8 cellular contexts compared by ENCODE assay signal in genomic region chr3:31610700-31611275, GRCh38.
DNase-seq lines count a peak whose midpoint lies in the region; ATAC-seq and TF ChIP-seq lines count a peak whose summit lies in the region.

No MANE protein-coding gene starts in this region.

- BruUV-seq in Caco-2 (replicated peaks; lab: Mats Ljungman, UMichigan) = no TSS peak

- H3K4me1 Mint-ChIP-seq in Caco-2 (ENCODE audit: low read depth, unreplicated experiment) = peaks cover 21% of the 10 kb centered on the region
- peaks cover 24% of the 10 kb centered on the region for H3K4me1 Mint-ChIP-seq in chondrocyte (ENCODE audit: low read depth)
- peaks cover 33% of the 10 kb centered on the region for H3K4me1 Mint-ChIP-seq in activated T-helper 2 cell treated with anti-CD3 and anti-CD28 coated beads, Interferon-gamma antibody, Interleukin-2, Interleukin-4, amounts not matched to agents 10 μg/mL and 5 μg/mL and 100 μg/mL, durations not matched to agents 14 hours and 24 hours and 36 hours (ENCODE audit: low read depth)

- POLR2A ChIA-PET in Caco-2 (lab: Charles Lee) = no interaction called here

- H3K27me3 Mint-ChIP-seq in Caco-2 (ENCODE audit: insufficient read depth, unreplicated experiment) (no peaks in the 10 kb centered on the region), chondrocyte (ENCODE audit: low read depth) (no peaks in the 10 kb centered on the region)
- no peaks in the 10 kb centered on the region for H3K27me3 Mint-ChIP-seq in activated T-helper 2 cell treated with anti-CD3 and anti-CD28 coated beads, Interferon-gamma antibody, Interleukin-2, Interleukin-4, amounts not matched to agents 10 μg/mL and 5 μg/mL and 100 μg/mL, durations not matched to agents 14 hours and 24 hours and 36 hours (ENCODE audit: low read depth)

- H3K36me3 ChIP-seq in Caco-2 (ENCODE audit: control insufficient read depth, insufficient read depth, low read length) = peaks cover 2% of the 10 kb centered on the region; the same call in 1 of the 2 replicates

- H3K9me3 Mint-ChIP-seq in Caco-2 (ENCODE audit: unreplicated experiment) (no peaks in the 10 kb centered on the region), chondrocyte (ENCODE audit: low read depth) (peaks cover 3% of the 10 kb centered on the region)
- peaks cover 26% of the 10 kb centered on the region for H3K9me3 Mint-ChIP-seq in activated T-helper 2 cell treated with anti-CD3 and anti-CD28 coated beads, Interferon-gamma antibody, Interleukin-2, Interleukin-4, amounts not matched to agents 10 μg/mL and 5 μg/mL and 100 μg/mL, durations not matched to agents 14 hours and 24 hours and 36 hours

- DNase-seq in Caco-2 (peak in 1 of 2 experiments; percentile 23), chondrocyte (ENCODE audit: low spot score) (no peak), middle frontal gyrus (ENCODE audit: extremely low spot score, low spot score) (peak; percentile 12), SHP77 treated with DMSO at 0.1 percent for 48 hours (lab: John Stamatoyannopoulos, UW) (no peak)
- DNase-seq in effector CD8-positive, alpha-beta T cell (lab: John Stamatoyannopoulos, UW) = no peak
- DNase-seq in activated T-helper 2 cell treated with anti-CD3 and anti-CD28 coated beads, Interferon-gamma antibody, Interleukin-2, Interleukin-4, amounts not matched to agents 10 μg/mL and 5 μg/mL and 100 μg/mL, durations not matched to agents 14 hours and 24 hours and 36 hours (ENCODE audit: low spot score) = no peak

- H3K27ac Mint-ChIP-seq in Caco-2 (ENCODE audit: unreplicated experiment) (no peak overlapping the region), chondrocyte (ENCODE audit: unreplicated experiment) (no peak overlapping the region)
- no peak overlapping the region for H3K27ac Mint-ChIP-seq in activated T-helper 2 cell treated with anti-CD3 and anti-CD28 coated beads, Interferon-gamma antibody, Interleukin-2, Interleukin-4, amounts not matched to agents 10 μg/mL and 5 μg/mL and 100 μg/mL, durations not matched to agents 14 hours and 24 hours and 36 hours

- peaks cover 11% of the 10 kb centered on the region for H3K9me3 ChIP-seq in Caco-2

- no peak overlapping the region for H3K4me3 ChIP-seq in Caco-2 (ENCODE audit: low read depth, low read length)

- H3K4me3 Mint-ChIP-seq in Caco-2 (ENCODE audit: unreplicated experiment) (no peak overlapping the region), chondrocyte (ENCODE audit: unreplicated experiment) (no peak overlapping the region)
- H3K4me3 Mint-ChIP-seq in activated T-helper 2 cell treated with anti-CD3 and anti-CD28 coated beads, Interferon-gamma antibody, Interleukin-2, Interleukin-4, amounts not matched to agents 10 μg/mL and 5 μg/mL and 100 μg/mL, durations not matched to agents 14 hours and 24 hours and 36 hours (ENCODE audit: low read depth) = no peak overlapping the region

- CTCF ChIA-PET in Caco-2 (lab: Charles Lee) = interaction anchor here (0.5 to 1.0 kb wide), 2 partner anchors 79 to 261 kb away, joined by 3 read pairs; no protein-coding TSS in a partner anchor

- H3K36me3 Mint-ChIP-seq in Caco-2 (ENCODE audit: insufficient read depth, unreplicated experiment) = peaks cover 38% of the 10 kb centered on the region
- peaks cover 7% of the 10 kb centered on the region for H3K36me3 Mint-ChIP-seq in chondrocyte (ENCODE audit: low read depth)
- peaks cover 77% of the 10 kb centered on the region for H3K36me3 Mint-ChIP-seq in activated T-helper 2 cell treated with anti-CD3 and anti-CD28 coated beads, Interferon-gamma antibody, Interleukin-2, Interleukin-4, amounts not matched to agents 10 μg/mL and 5 μg/mL and 100 μg/mL, durations not matched to agents 14 hours and 24 hours and 36 hours (ENCODE audit: low read depth)

- intact Hi-C loops in Caco-2 (cut with micrococcal nuclease; ENCODE audit: unreplicated experiment) = loop anchor here (1.0 kb wide), 1 partner anchor 158 kb away; no protein-coding TSS in a partner anchor
- intact Hi-C loops in activated T-helper 2 cell treated with anti-CD3 and anti-CD28 coated beads, Interferon-gamma antibody, Interleukin-2, Interleukin-4, amounts not matched to agents 10 μg/mL and 5 μg/mL and 100 μg/mL, durations not matched to agents 14 hours and 24 hours and 36 hours (cut with micrococcal nuclease) = loop anchor here (5.0 to 10.0 kb wide), 2 partner anchors 147 to 534 kb away; no protein-coding TSS in a partner anchor

- no peak for ATAC-seq in GM18861 (IDR thresholded peaks at IDR 0.05; ENCODE audit: unreplicated experiment)

- TF ChIP-seq CTCF in Caco-2 (IDR thresholded peaks at IDR 0.05; ENCODE audit: insufficient read depth in 1 of 2, low read depth in 1 of 2, low read length in 1 of 2, severe bottlenecking in 1 of 2, unreplicated experiment in 1 of 2) = peak; percentile 28 to 44
- peak; percentile 84 for TF ChIP-seq CTCF in LNCAP (IDR thresholded peaks at IDR 0.05)
- peak; percentile 92 for TF ChIP-seq CTCF in chondrocyte (IDR thresholded peaks at IDR 0.05)

- H3K27me3 ChIP-seq in Caco-2 (replicated peaks; ENCODE audit: control insufficient read depth, insufficient read depth, low read length) = no peaks in the 10 kb centered on the region

- H3K4me1 ChIP-seq in Caco-2 = peaks cover 6% of the 10 kb centered on the region; the same call in 1 of the 2 replicates

Comparison
In these comparisons a context has a peak if more than half of its experiments do, and no peak if none do; other contexts are left out.
1. CTCF ChIP-seq: peak in every context shown above with its lines; median percentile 92 in chondrocyte; 84 in LNCAP; 36 in Caco-2.